In the genomic region with DNA sequence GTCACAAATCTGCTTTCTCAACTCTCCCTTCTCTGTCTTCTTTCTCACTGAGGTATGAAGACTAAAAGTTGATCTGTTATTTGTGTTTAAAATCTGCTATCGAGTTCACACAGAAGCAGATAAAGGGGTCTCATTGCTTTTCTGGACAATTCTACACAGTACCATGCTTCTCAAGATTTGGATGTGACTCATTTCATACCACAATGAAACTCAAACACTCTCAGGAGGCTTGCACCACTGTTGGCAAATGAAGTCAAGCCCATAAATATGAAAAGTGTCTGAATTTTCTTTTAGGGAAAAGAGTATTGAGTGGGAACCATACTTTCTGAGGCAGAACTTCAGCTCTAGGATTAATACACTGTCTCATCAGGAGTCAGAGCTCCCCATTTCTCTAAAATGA, we compare ENCODE assay signal across 18 cellular contexts.
DNase-seq lines count a peak whose midpoint lies in the region; ATAC-seq and TF ChIP-seq lines count a peak whose summit lies in the region.
"Had no signal": no experiment of that assay in that cellular context is flagged by ENCODE, and none has a peak within 500 bp of the region (broad histone marks: within the 10 kb centered on the region; RNA-seq: fewer than 3 reads in every experiment).

No MANE protein-coding gene starts in this region.

- peak; percentile 68 for ATAC-seq in omental fat pad (ENCODE audit: low FRiP score)
- no peak for ATAC-seq in HG03354 (IDR thresholded peaks at IDR 0.05; ENCODE audit: poor library complexity, severe bottlenecking, unreplicated experiment)
- ATAC-seq: A549; CD8-positive, alpha-beta T cell; GM12878 had no signal

- no peak for TF ChIP-seq CTCF in omental fat pad (IDR thresholded peaks at IDR 0.05)

- no peaks in the 10 kb centered on the region for H3K27me3 ChIP-seq in adipocyte (replicated peaks; ENCODE audit: control insufficient read depth, insufficient read depth, low read length)
- H3K27me3 ChIP-seq: BLaER1 treated with 17β-estradiol and CSF1 and Interleukin-3, amounts not matched to agents 10 nM and 100 nM had no signal

- H3K9me3 ChIP-seq in adipocyte (ENCODE audit: control insufficient read depth, low read length): no peaks in the 10 kb centered on the region
- H3K9me3 ChIP-seq: A549, Caco-2 had no signal

- no peaks in the 10 kb centered on the region for H3K36me3 ChIP-seq in adipocyte (ENCODE audit: control insufficient read depth, insufficient read depth, low read length, severe bottlenecking)
- H3K36me3 ChIP-seq: BLaER1 treated with 17β-estradiol and CSF1 and Interleukin-3, amounts not matched to agents 10 nM and 100 nM had no signal

- H3K4me3 ChIP-seq in adipocyte (ENCODE audit: low read length): no peak overlapping the region
- H3K4me3 ChIP-seq: A549; BLaER1 treated with 17β-estradiol and CSF1 and Interleukin-3, amounts not matched to agents 10 nM and 100 nM; GM12878 had no signal

- peaks cover 26% of the 10 kb centered on the region for H3K4me1 ChIP-seq in adipocyte (ENCODE audit: control insufficient read depth, insufficient read depth, low read length)
- H3K4me1 ChIP-seq: A549, Caco-2 had no signal

- H3K9ac ChIP-seq in adipocyte (ENCODE audit: low read length): no peak overlapping the region
- H3K9ac ChIP-seq: BLaER1 treated with 17β-estradiol and CSF1 and Interleukin-3, amounts not matched to agents 10 nM and 100 nM had no signal

- DNase-seq in LHCN-M2 (ENCODE audit: low read depth) (peak; percentile 3), adipocyte (ENCODE audit: low read depth) (peak; percentile 30), omental fat pad (ENCODE audit: low spot score) (no peak), DMS53 treated with DMSO at 0.1 percent for 48 hours (lab: John Stamatoyannopoulos, UW; ENCODE audit: unreplicated experiment) (no peak), NCI-H2107 (lab: John Stamatoyannopoulos, UW) (no peak)
- DNase-seq: AML-193; Caco-2; Calu3; CD4-positive, alpha-beta T cell; CD8-positive, alpha-beta T cell; DMS79; DND-41; EL; GDM1 had no signal

Comparison
In these comparisons a context has a peak if more than half of its experiments do, and no peak if none do; other contexts are left out.
1. DNase-seq: peak in LHCN-M2 (single experiment) and adipocyte (single experiment); none in omental fat pad (single experiment), DMS53 treated with DMSO at 0.1 percent for 48 hours (single experiment) and NCI-H2107 (single experiment).